15 cellular contexts compared by ENCODE assay signal in the genomic region with DNA sequence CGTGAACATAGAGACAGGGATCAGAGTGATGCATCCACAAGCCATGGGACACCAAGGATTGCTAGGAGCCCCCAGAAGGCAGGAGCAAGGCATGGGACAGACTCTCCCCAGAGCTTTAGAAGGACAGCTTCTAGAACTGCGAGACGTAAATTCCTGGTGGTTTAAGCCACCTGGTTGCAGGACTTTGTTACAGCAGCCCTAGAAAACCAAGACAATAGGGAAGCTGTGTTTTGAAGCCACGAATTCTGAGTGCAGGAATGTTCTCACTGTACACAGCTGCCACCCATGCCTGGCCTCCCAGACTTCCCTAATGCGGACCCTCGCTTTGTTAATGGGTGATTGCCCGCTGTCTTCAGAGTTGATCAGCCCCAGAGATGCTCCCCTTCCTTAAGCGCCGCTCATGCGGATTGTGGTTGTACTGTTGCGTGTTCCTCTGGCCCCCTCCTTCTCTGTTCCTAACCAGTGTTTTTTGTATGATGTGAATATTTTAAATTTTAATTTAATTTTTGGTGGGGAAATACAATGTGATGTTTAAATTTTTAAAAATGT.
DNase-seq lines count a peak whose midpoint lies in the region; ATAC-seq and TF ChIP-seq lines count a peak whose summit lies in the region.
"Had no signal": no experiment of that assay in that cellular context is flagged by ENCODE, and none has a peak within 500 bp of the region (broad histone marks: within the 10 kb centered on the region; RNA-seq: fewer than 3 reads in every experiment).

No MANE protein-coding gene starts in this region.

- no peaks in the 10 kb centered on the region for H3K27me3 ChIP-seq in DND-41 (ENCODE audit: insufficient read depth, low read length, poor library complexity)

- peaks cover 0 to 2% (median 0%) of the 10 kb centered on the region in 7 donors for H3K9me3 Mint-ChIP-seq in naive B cell
- no peaks in the 10 kb centered on the region for H3K9me3 Mint-ChIP-seq in naive thymus-derived CD8-positive, alpha-beta T cell
- no peaks in the 10 kb centered on the region for H3K9me3 Mint-ChIP-seq in stimulated activated memory B cell treated with anti-CD40 and anti-IgM and Interleukin-4, amounts not matched to agents 10 μg/mL and 1 μg/mL and 100 μg/mL, for 72 hours

- DNase-seq in DND-41 (no peak), astrocyte of the hippocampus (ENCODE audit: low read depth, low spot score) (peak; percentile 48), naive B cell (no peak), NCI-H1105 treated with DMSO at 0.1 percent for 48 hours (lab: John Stamatoyannopoulos, UW) (no peak)
- no peak for DNase-seq in naive thymus-derived CD8-positive, alpha-beta T cell
- DNase-seq in activated CD4-positive, alpha-beta T cell treated with anti-CD3 and anti-CD28 coated beads for 4 hours, result no peak
- DNase-seq: DMS 273 treated with DMSO at 0.1 percent for 48 hours, NCI-H1417, NCI-H187 treated with DMSO at 0.1 percent for 48 hours, NCI-H69, SIG-M5 had no signal

- ATAC-seq in DND-41 (ENCODE audit: insufficient read depth, low read depth) (no peak), naive B cell (ENCODE audit: low read depth in 2 of 2) (peak; percentile 64 to 76)
- ATAC-seq in naive thymus-derived CD8-positive, alpha-beta T cell, result no peak
- no peak for ATAC-seq in stimulated activated memory B cell treated with anti-CD40 and anti-IgM and Interleukin-4, amounts not matched to agents 10 μg/mL and 1 μg/mL and 100 μg/mL, for 72 hours
- ATAC-seq: A549 had no signal

- peak overlapping the region; percentile 11 for H3K9ac ChIP-seq in DND-41 (ENCODE audit: low read depth, low read length)

- H3K36me3 ChIP-seq in DND-41 (ENCODE audit: insufficient read depth, low read length) (peaks cover 58% of the 10 kb centered on the region), KOPT-K1 (ENCODE audit: insufficient read depth, low read length) (peaks cover 23% of the 10 kb centered on the region; the same call in 1 of the 2 replicates)

- peak overlapping the region; percentile 97 for H3K27ac ChIP-seq in DND-41 (ENCODE audit: low read length)
- peak overlapping the region; percentile 97 for H3K27ac ChIP-seq in KOPT-K1 (ENCODE audit: low read depth, low read length, poor library complexity, severe bottlenecking)
- H3K27ac ChIP-seq: C4-2B had no signal

- peaks cover 0 to 18% of the 10 kb centered on the region in 2 donors for H3K36me3 Mint-ChIP-seq in naive B cell
- H3K36me3 Mint-ChIP-seq in naive thymus-derived CD8-positive, alpha-beta T cell, result peaks cover 0 to 25% (median 2%) of the 10 kb centered on the region in 3 donors
- peaks cover 42% of the 10 kb centered on the region for H3K36me3 Mint-ChIP-seq in stimulated activated memory B cell treated with anti-CD40 and anti-IgM and Interleukin-4, amounts not matched to agents 10 μg/mL and 1 μg/mL and 100 μg/mL, for 72 hours

- peaks cover 53 to 64% (median 60%) of the 10 kb centered on the region in 3 donors for H3K4me1 Mint-ChIP-seq in naive B cell
- H3K4me1 Mint-ChIP-seq in naive thymus-derived CD8-positive, alpha-beta T cell, result peaks cover 35 to 74% (median 50%) of the 10 kb centered on the region in 4 donors
- H3K4me1 Mint-ChIP-seq in stimulated activated memory B cell treated with anti-CD40 and anti-IgM and Interleukin-4, amounts not matched to agents 10 μg/mL and 1 μg/mL and 100 μg/mL, for 72 hours, result peaks cover 29% of the 10 kb centered on the region

- H3K79me2 ChIP-seq in DND-41 (ENCODE audit: insufficient read depth, low read length), result peaks cover 91% of the 10 kb centered on the region

- no peak overlapping the region for H3K4me2 ChIP-seq in DND-41 (ENCODE audit: insufficient read depth, low read length)
- H3K4me2 ChIP-seq: A549 had no signal

- H2AFZ ChIP-seq in DND-41 (ENCODE audit: low read depth, low read length), result no peak overlapping the region

- H3K4me1 ChIP-seq in DND-41 (ENCODE audit: insufficient read depth, low read length), result peaks cover 100% of the 10 kb centered on the region

- H3K27me3 Mint-ChIP-seq in naive B cell, result no peaks in the 10 kb centered on the region
- H3K27me3 Mint-ChIP-seq in naive thymus-derived CD8-positive, alpha-beta T cell, result no peaks in the 10 kb centered on the region
- H3K27me3 Mint-ChIP-seq in stimulated activated memory B cell treated with anti-CD40 and anti-IgM and Interleukin-4, amounts not matched to agents 10 μg/mL and 1 μg/mL and 100 μg/mL, for 72 hours, result no peaks in the 10 kb centered on the region

- peak overlapping the region in 1 of 6 donors; percentile 57 for H3K27ac Mint-ChIP-seq in naive B cell
- H3K27ac Mint-ChIP-seq in naive thymus-derived CD8-positive, alpha-beta T cell, result peak overlapping the region in 2 of 10 donors; percentile 64 to 87
- no peak overlapping the region for H3K27ac Mint-ChIP-seq in stimulated activated memory B cell treated with anti-CD40 and anti-IgM and Interleukin-4, amounts not matched to agents 10 μg/mL and 1 μg/mL and 100 μg/mL, for 72 hours

- peak overlapping the region in 1 of 8 donors; percentile 55 for H3K4me3 Mint-ChIP-seq in naive B cell
- H3K4me3 Mint-ChIP-seq in naive thymus-derived CD8-positive, alpha-beta T cell, result no peak overlapping the region
- no peak overlapping the region for H3K4me3 Mint-ChIP-seq in stimulated activated memory B cell treated with anti-CD40 and anti-IgM and Interleukin-4, amounts not matched to agents 10 μg/mL and 1 μg/mL and 100 μg/mL, for 72 hours

- TF ChIP-seq CTCF in DND-41 (IDR thresholded peaks at IDR 0.05; ENCODE audit: borderline replicate concordance, extremely low read depth, low read length, poor library complexity, severe bottlenecking), result peak; percentile 35

- H3K9me3 ChIP-seq in DND-41 (ENCODE audit: insufficient read depth, low read length, severe bottlenecking) (no peaks in the 10 kb centered on the region), KOPT-K1 (ENCODE audit: insufficient read depth, low read length, poor library complexity, severe bottlenecking) (no peaks in the 10 kb centered on the region)
- H3K9me3 ChIP-seq: A549 had no signal

- H3K4me3 ChIP-seq in DND-41 (ENCODE audit: low read depth in 1 of 2, low read length in 2 of 2), result no peak overlapping the region
- H3K4me3 ChIP-seq: A549 had no signal

- H4K20me1 ChIP-seq in DND-41 (ENCODE audit: insufficient read depth, low read length), result no peaks in the 10 kb centered on the region

- POLR2A ChIA-PET in naive thymus-derived CD8-positive, alpha-beta T cell (lab: Charles Lee), result no interaction called here

Comparison
In these comparisons a context has a peak if more than half of its experiments do, and no peak if none do; other contexts are left out.
1. ATAC-seq: peak in naive B cell (2 of 2); none in DND-41 (single experiment), naive thymus-derived CD8-positive, alpha-beta T cell (0 of 2) and stimulated activated memory B cell treated with anti-CD40 and anti-IgM and Interleukin-4, amounts not matched to agents 10 μg/mL and 1 μg/mL and 100 μg/mL, for 72 hours (single experiment).